ENCODE assay signal across 8 cellular contexts in the genomic region with DNA sequence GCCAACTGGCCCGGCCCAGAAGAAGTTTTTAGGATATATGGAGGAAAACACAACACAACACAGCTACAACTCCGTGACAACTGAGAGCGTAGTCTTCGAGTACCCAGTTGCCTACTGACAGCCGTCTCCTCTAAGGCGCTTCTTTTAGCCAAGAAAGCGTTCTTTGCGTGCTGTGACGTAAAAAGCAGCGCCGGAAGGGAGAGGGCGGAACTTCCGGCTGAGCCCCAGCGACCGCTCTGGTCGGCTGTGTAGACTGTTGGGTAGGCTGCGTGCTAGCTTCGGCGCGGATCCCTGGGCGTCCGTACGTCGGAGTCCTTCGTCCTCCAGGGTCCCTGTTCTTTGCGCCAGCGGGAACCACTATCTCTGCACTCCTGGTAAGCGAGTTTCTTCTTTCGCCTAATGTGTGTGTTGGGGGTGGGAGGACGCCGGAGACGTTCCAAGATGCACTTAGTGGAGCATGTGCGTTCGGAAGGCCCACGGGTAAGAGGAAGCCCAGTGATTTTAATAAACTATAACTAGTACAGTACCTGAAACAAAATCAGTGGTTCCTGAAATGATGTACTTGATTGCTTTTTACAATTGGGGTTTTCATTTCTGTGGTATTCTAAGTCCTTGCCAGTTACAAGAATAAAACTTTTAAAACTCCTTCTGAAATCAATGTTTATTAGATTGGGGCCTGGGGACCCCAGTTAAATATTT. TPM values are rescaled to one million over a fixed set of nuclear protein-coding genes. Genes with fewer than 3 reads are reported as not detected.
DNase-seq lines count a peak whose midpoint lies in the region; ATAC-seq lines count a peak whose summit lies in the region.

A gene (plus strand): TSS at position 239 of the 699 bp plus-strand sequence. CDS start 2,914 bp downstream, outside the sequence.

- ATAC-seq in GM19324 (IDR thresholded peaks at IDR 0.05; ENCODE audit: low FRiP score, unreplicated experiment) (peak; percentile 100), HG03469 (IDR thresholded peaks at IDR 0.05; ENCODE audit: unreplicated experiment) (peak; percentile 99), left lobe of liver (peak; percentile 99)

- peaks cover 20% of the 10 kb centered on the region for H3K4me1 ChIP-seq in BLaER1

- H3K27me3 ChIP-seq in BLaER1, result no peaks in the 10 kb centered on the region

- H3K9me3 ChIP-seq in BLaER1, result no peaks in the 10 kb centered on the region

- peak within 1 kb of the TSS; percentile 83 for H3K4me3 ChIP-seq in BLaER1

- H3K9ac ChIP-seq in BLaER1, result peak within 1 kb of the TSS; percentile 88

- H3K27ac ChIP-seq in BLaER1, result peak within 1 kb of the TSS; percentile 84

- peaks cover 46% of the 10 kb centered on the region for H4K20me1 ChIP-seq in BLaER1

- peaks cover 37% of the 10 kb centered on the region for H3K36me3 ChIP-seq in BLaER1

- H3K4me2 ChIP-seq in BLaER1, result peak within 1 kb of the TSS; percentile 91

- DNase-seq in NCI-H748 (lab: John Stamatoyannopoulos, UW; ENCODE audit: unreplicated experiment) (peak; percentile 90), dedifferentiated amniotic fluid mesenchymal stem cell (ENCODE audit: extremely low spot score) (peak; percentile 93), left lobe of liver (ENCODE audit: low spot score) (peak; percentile 93)
- DNase-seq in activated CD4-positive, alpha-beta T cell treated with anti-CD3 and anti-CD28 coated beads, Interleukin-2, amount 50 U/mL, for 1 hour, result peak; percentile 88
- DNase-seq in stimulated activated CD4-positive, alpha-beta T cell treated with anti-CD3 and anti-CD28 coated beads, Interleukin-2, amount 100 ng/mL, for 4 hours (ENCODE audit: low read depth), result peak; percentile 87

RNA-seq across cellular contexts. Expression of the gene that starts here (rescaled TPM):
- total RNA-seq in left lobe of liver, result 9.1 TPM

Comparison
In these comparisons a context has a peak if more than half of its experiments do, and no peak if none do; other contexts are left out.
1. Peak in every context shown above with its lines: DNase-seq, ATAC-seq, H3K4me3 ChIP-seq and H3K27ac ChIP-seq.